Comparison of ENCODE assay signal across 2 cellular contexts in the genomic region with DNA sequence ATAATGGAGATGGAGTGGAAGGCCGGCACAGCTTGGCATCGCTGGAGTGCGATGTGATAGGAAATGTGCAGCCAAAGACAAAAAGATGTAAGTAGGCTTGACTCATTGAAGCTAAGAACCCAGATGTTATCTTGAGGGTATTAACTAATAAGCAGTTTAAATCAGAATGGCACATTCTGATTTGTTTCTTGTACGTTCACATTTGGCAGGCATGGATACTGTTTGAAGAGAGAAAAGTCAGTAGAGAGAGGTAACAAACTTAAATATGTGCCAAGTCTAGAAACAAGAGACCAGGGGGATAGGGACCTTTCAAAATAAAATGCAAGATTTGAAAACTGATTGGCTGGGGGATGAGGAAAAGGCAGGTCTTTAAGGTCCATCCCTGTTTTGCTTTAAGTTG. TPM values are rescaled to one million over a fixed set of nuclear protein-coding genes. Genes with fewer than 3 reads are reported as not detected.
"Had no signal": no experiment of that assay in that cellular context is flagged by ENCODE, and none has a peak within 500 bp of the region (broad histone marks: within the 10 kb centered on the region; RNA-seq: fewer than 3 reads in every experiment).

No MANE protein-coding gene starts in this region.

RNA-seq across cellular contexts. Expression of a gene that starts 51.0 kb away (rescaled TPM):
- total RNA-seq: G401, GM12878 had no signal
- polyA plus RNA-seq: GM12878 had no signal
